9 cellular contexts compared by ENCODE assay signal in the genomic region with DNA sequence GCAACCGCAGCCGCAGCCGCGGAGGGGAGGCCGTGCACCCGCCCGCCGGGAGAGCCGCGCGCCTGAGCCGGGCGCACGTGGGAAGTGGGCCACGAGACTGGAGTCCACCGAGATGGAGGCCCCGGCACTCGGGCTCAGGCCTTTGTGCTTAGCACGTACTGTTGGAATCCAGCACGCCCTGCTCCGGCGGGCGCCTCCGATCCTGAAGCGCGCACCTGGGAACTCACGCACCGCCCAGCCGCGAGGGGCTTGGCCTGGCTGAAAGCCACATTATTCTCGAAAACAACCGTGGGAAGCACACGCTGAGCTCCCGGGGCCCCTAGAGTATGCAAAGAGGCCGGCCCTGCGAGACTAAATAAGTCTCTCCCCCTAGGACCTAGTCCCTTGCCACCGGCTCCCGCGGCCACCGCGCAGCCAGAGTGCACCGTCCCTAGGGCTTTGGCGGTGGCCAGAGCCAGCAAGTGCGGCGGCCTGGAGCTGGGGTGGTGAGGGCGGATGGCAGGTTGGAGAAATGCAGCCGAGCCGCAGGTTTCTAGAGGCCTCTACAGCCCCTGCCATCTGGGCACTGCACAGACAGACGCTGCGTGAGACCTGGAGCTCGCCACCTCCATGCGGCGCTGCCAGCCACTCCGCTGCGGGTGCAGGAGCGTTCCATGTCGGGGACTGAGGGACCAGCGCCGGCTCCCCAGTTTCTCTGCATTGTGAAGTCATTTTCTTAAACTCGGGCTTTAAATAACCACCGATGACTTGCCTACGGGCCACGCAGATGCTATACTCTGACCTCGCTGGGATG. TPM values are rescaled to one million over a fixed set of nuclear protein-coding genes. Genes with fewer than 3 reads are reported as not detected.
A peak's percentile ranks its signal among the peaks of the same experiment; 100 is the strongest.
DNase-seq lines count a peak whose midpoint lies in the region; ATAC-seq and TF ChIP-seq lines count a peak whose summit lies in the region.
"Had no signal": no experiment of that assay in that cellular context is flagged by ENCODE, and none has a peak within 500 bp of the region (broad histone marks: within the 10 kb centered on the region; RNA-seq: fewer than 3 reads in every experiment).

No MANE protein-coding gene starts in this region.

- intact Hi-C loops in right lobe of liver (cut with DNase I) = loop anchor here in 1 of 2 donors (10.0 kb wide), 1 partner anchor 492 kb away; no protein-coding TSS in a partner anchor

- H3K27ac ChIP-seq in coronary artery (no peak overlapping the region), right lobe of liver (no peak overlapping the region)

- H3K9me3 ChIP-seq in right lobe of liver = no peaks in the 10 kb centered on the region

- no peak overlapping the region for H3K27ac Mint-ChIP-seq in stimulated activated naive CD8-positive, alpha-beta T cell treated with anti-CD3 and anti-CD28 coated beads, Interleukin-15, amount 100 ng/mL, for 72 hours

- H3K27me3 Mint-ChIP-seq in stimulated activated naive CD8-positive, alpha-beta T cell treated with anti-CD3 and anti-CD28 coated beads, Interleukin-15, amount 100 ng/mL, for 72 hours = peaks cover 67% of the 10 kb centered on the region

- no peaks in the 10 kb centered on the region for H3K36me3 ChIP-seq in right lobe of liver

- H3K4me3 Mint-ChIP-seq in stimulated activated naive CD8-positive, alpha-beta T cell treated with anti-CD3 and anti-CD28 coated beads, Interleukin-15, amount 100 ng/mL, for 72 hours = peak overlapping the region; percentile 77 to 79

- H3K27me3 ChIP-seq in right lobe of liver = peaks cover 0 to 25% of the 10 kb centered on the region in 2 donors

- H3K4me1 ChIP-seq in right lobe of liver = peaks cover 0 to 11% (median 0%) of the 10 kb centered on the region in 4 donors

- TF ChIP-seq CTCF in coronary artery (IDR thresholded peaks at IDR 0.05) (no peak), right lobe of liver (IDR thresholded peaks at IDR 0.05) (no peak)

- no peak for TF ChIP-seq POLR2A in right lobe of liver (IDR thresholded peaks at IDR 0.05)

- H3K4me1 Mint-ChIP-seq in stimulated activated naive CD8-positive, alpha-beta T cell treated with anti-CD3 and anti-CD28 coated beads, Interleukin-15, amount 100 ng/mL, for 72 hours = peaks cover 18% of the 10 kb centered on the region

- H3K4me3 ChIP-seq in coronary artery (peak overlapping the region; percentile 71), right lobe of liver (peak overlapping the region; percentile 30 to 47 (median 36))

- WGBS in right lobe of liver (ENCODE audit: insufficient coverage, low coverage, low lambda C conversion rate, missing lambda C conversion rate) = 0% methylated on average over 1 of the region's 64 CpGs

- DNase-seq in COLO668 (lab: John Stamatoyannopoulos, UW; ENCODE audit: unreplicated experiment) (peak; percentile 36), T-helper 9 cell (peak; percentile 9), coronary artery (ENCODE audit: low spot score) (no peak), right lobe of liver (peak; percentile 47 to 62 (median 58)), NCI-H2171 treated with DMSO at 0.1 percent for 48 hours (lab: John Stamatoyannopoulos, UW) (no peak)
- DNase-seq in stimulated activated naive CD8-positive, alpha-beta T cell treated with anti-CD3 and anti-CD28 coated beads, Interleukin-15, amount 100 ng/mL, for 72 hours = peak; percentile 14 to 16

- peaks cover 0 to 10% of the 10 kb centered on the region in 2 donors for H3K9me3 Mint-ChIP-seq in stimulated activated naive CD8-positive, alpha-beta T cell treated with anti-CD3 and anti-CD28 coated beads, Interleukin-15, amount 100 ng/mL, for 72 hours

- ATAC-seq in GM19438 (IDR thresholded peaks at IDR 0.05; ENCODE audit: low read depth, unreplicated experiment) (peak; percentile 57), HG03469 (IDR thresholded peaks at IDR 0.05; ENCODE audit: unreplicated experiment) (peak; percentile 10), right lobe of liver (peak; percentile 73 to 75 (median 73))
- ATAC-seq in stimulated activated naive CD8-positive, alpha-beta T cell treated with anti-CD3 and anti-CD28 coated beads, Interleukin-15, amount 100 ng/mL, for 72 hours = peak; percentile 77

RNA-seq across cellular contexts. Expression of a gene that starts 42.0 kb away (rescaled TPM):
- total RNA-seq in right lobe of liver = 1 to 10 TPM; 1.2 to 4.3 (median 2.4) TPM
- total RNA-seq: LHCN-M2 had no signal

Comparison
In these comparisons a context has a peak if more than half of its experiments do, and no peak if none do; other contexts are left out.
1. DNase-seq: peak in COLO668 (single experiment), T-helper 9 cell (single experiment), right lobe of liver (3 of 3) and stimulated activated naive CD8-positive, alpha-beta T cell treated with anti-CD3 and anti-CD28 coated beads, Interleukin-15, amount 100 ng/mL, for 72 hours (2 of 2); none in coronary artery (single experiment) and NCI-H2171 treated with DMSO at 0.1 percent for 48 hours (single experiment).
2. ATAC-seq: peak in every context shown above with its lines; median percentile 77 in stimulated activated naive CD8-positive, alpha-beta T cell treated with anti-CD3 and anti-CD28 coated beads, Interleukin-15, amount 100 ng/mL, for 72 hours; 73 in right lobe of liver; 57 in GM19438; 10 in HG03469.